1 cellular context compared by ENCODE assay signal in the genomic region with DNA sequence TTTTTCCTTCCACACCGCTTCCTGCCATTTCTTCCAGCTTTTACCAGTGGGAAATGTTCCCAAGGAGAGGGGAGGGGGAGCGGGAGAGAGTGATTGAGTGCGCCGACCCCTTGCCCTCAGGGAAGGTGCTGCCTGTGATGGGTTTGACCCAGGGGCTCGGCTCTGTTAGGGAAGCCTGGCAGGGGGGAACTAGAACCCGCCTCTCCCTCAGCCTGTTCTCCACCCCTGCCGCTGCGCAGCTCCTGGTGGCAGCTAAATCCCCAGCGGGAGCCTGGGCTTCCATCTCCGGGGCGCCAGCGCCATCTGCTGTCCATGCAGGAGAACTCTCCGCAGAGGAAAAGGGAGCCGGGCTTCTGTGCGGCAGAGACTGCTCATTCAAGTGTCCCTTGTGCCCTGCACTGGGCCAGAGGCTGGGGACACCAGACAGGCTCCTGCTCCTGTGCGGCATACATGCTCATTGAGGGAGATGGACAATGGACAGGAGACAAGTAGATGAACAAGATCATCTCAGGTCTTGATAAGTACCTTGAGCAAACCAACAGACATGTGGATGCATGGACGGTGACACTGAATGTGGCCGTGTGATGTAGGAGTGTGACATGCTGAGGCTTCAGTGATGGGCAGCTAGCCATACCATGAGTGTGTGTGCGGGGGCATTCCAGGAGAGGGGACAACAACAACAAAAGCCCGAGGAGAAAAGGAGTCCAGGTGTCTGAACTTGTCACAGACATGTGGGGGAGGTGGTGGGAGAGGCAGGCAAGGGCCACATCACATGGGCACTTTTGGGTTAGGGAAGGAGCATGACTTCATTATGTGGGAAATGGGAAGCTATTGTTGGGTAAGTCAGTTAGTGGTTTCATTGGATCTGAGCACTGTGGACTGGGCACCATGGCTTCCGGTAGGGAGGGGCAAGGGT.
TF ChIP-seq lines count a peak whose summit lies in the region.

No MANE protein-coding gene starts in this region.

TF ChIP-seq in HepG2, 621 proteins besides CTCF, POLR2A, EP300 and RAD21 (continued from another document and continues in another):
- TF ChIP-seq, protein P1, sequence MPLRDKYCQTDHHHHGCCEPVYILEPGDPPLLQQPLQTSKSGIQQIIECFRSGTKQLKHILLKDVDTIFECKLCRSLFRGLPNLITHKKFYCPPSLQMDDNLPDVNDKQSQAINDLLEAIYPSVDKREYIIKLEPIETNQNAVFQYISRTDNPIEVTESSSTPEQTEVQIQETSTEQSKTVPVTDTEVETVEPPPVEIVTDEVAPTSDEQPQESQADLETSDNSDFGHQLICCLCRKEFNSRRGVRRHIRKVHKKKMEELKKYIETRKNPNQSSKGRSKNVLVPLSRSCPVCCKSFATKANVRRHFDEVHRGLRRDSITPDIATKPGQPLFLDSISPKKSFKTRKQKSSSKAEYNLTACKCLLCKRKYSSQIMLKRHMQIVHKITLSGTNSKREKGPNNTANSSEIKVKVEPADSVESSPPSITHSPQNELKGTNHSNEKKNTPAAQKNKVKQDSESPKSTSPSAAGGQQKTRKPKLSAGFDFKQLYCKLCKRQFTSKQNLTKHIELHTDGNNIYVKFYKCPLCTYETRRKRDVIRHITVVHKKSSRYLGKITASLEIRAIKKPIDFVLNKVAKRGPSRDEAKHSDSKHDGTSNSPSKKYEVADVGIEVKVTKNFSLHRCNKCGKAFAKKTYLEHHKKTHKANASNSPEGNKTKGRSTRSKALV (CRISPR knock-in tag; IDR thresholded peaks at IDR 0.05) = no peak
- TF ChIP-seq HDAC1 (CRISPR knock-in tag; IDR thresholded peaks at IDR 0.05) = no peak
- peak; percentile 62; the same call in 1 of the 2 replicates for TF ChIP-seq ZNF614 (CRISPR knock-in tag; IDR thresholded peaks at IDR 0.05; ENCODE audit: borderline replicate concordance)
- no peak for TF ChIP-seq ZFP36L1 (CRISPR knock-in tag; IDR thresholded peaks at IDR 0.05)
- TF ChIP-seq ZBTB3 (CRISPR knock-in tag; IDR thresholded peaks at IDR 0.05; ENCODE audit: borderline replicate concordance, low read depth) = no peak
- no peak for TF ChIP-seq JUN (CRISPR knock-in tag; IDR thresholded peaks at IDR 0.05)
- peak; percentile 46; the same call in 1 of the 2 replicates for TF ChIP-seq RNF2 (conservative IDR thresholded peaks at IDR 0.05; ENCODE audit: low read depth)
- TF ChIP-seq ZIK1 (CRISPR knock-in tag; IDR thresholded peaks at IDR 0.05; ENCODE audit: borderline replicate concordance, low read depth) = no peak
- TF ChIP-seq CHD2 (IDR thresholded peaks at IDR 0.05; ENCODE audit: low read depth, low read length) = no peak
- TF ChIP-seq TBL1XR1 (IDR thresholded peaks at IDR 0.05; ENCODE audit: borderline replicate concordance, low read length, partially characterized antibody) = no peak
- no peak for TF ChIP-seq ZNF547 (CRISPR knock-in tag; IDR thresholded peaks at IDR 0.05)
- TF ChIP-seq KDM5A (IDR thresholded peaks at IDR 0.05; ENCODE audit: borderline replicate concordance, low read length) = no peak
- TF ChIP-seq, protein P2, sequence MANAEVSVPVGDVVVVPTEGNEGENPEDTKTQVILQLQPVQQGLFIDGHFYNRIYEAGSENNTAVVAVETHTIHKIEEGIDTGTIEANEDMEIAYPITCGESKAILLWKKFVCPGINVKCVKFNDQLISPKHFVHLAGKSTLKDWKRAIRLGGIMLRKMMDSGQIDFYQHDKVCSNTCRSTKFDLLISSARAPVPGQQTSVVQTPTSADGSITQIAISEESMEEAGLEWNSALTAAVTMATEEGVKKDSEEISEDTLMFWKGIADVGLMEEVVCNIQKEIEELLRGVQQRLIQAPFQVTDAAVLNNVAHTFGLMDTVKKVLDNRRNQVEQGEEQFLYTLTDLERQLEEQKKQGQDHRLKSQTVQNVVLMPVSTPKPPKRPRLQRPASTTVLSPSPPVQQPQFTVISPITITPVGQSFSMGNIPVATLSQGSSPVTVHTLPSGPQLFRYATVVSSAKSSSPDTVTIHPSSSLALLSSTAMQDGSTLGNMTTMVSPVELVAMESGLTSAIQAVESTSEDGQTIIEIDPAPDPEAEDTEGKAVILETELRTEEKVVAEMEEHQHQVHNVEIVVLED (CRISPR knock-in tag; IDR thresholded peaks at IDR 0.05; ENCODE audit: borderline replicate concordance) = no peak
- no peak for TF ChIP-seq ZNF430 (CRISPR knock-in tag; IDR thresholded peaks at IDR 0.05)
- no peak for TF ChIP-seq GATA4 (IDR thresholded peaks at IDR 0.05; ENCODE audit: borderline replicate concordance, low read depth)
- TF ChIP-seq BHLHE40 (IDR thresholded peaks at IDR 0.05; ENCODE audit: low read length) = peak; percentile 24; the same call in 1 of the 2 replicates
- no peak for TF ChIP-seq SMARCE1 (IDR thresholded peaks at IDR 0.05; ENCODE audit: borderline replicate concordance)
- no peak for TF ChIP-seq PAWR (CRISPR knock-in tag; IDR thresholded peaks at IDR 0.05; ENCODE audit: borderline replicate concordance)
- TF ChIP-seq STAG1 (CRISPR knock-in tag; IDR thresholded peaks at IDR 0.05) = peak; percentile 99
- TF ChIP-seq, protein P3, sequence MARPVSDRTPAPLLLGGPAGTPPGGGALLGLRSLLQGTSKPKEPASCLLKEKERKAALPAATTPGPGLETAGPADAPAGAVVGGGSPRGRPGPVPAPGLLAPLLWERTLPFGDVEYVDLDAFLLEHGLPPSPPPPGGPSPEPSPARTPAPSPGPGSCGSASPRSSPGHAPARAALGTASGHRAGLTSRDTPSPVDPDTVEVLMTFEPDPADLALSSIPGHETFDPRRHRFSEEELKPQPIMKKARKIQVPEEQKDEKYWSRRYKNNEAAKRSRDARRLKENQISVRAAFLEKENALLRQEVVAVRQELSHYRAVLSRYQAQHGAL (CRISPR knock-in tag; IDR thresholded peaks at IDR 0.05; ENCODE audit: not compliant biosample characterization) = no peak
- TF ChIP-seq MTA3 (CRISPR knock-in tag; IDR thresholded peaks at IDR 0.05) = no peak
- TF ChIP-seq, protein P4, sequence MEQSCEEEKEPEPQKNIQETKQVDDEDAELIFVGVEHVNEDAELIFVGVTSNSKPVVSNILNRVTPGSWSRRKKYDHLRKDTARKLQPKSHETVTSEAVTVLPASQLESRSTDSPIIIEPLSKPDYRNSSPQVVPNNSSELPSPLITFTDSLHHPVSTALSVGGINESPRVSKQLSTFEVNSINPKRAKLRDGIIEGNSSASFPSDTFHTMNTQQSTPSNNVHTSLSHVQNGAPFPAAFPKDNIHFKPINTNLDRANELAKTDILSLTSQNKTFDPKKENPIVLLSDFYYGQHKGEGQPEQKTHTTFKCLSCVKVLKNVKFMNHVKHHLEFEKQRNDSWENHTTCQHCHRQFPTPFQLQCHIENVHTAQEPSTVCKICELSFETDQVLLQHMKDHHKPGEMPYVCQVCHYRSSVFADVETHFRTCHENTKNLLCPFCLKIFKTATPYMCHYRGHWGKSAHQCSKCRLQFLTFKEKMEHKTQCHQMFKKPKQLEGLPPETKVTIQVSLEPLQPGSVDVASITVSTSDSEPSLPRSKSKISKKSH (CRISPR knock-in tag; IDR thresholded peaks at IDR 0.05; ENCODE audit: borderline replicate concordance) = peak; percentile 44; the same call in 1 of the 2 replicates
- no peak for TF ChIP-seq NKX3-1 (CRISPR knock-in tag; IDR thresholded peaks at IDR 0.05)
- TF ChIP-seq, protein P5, sequence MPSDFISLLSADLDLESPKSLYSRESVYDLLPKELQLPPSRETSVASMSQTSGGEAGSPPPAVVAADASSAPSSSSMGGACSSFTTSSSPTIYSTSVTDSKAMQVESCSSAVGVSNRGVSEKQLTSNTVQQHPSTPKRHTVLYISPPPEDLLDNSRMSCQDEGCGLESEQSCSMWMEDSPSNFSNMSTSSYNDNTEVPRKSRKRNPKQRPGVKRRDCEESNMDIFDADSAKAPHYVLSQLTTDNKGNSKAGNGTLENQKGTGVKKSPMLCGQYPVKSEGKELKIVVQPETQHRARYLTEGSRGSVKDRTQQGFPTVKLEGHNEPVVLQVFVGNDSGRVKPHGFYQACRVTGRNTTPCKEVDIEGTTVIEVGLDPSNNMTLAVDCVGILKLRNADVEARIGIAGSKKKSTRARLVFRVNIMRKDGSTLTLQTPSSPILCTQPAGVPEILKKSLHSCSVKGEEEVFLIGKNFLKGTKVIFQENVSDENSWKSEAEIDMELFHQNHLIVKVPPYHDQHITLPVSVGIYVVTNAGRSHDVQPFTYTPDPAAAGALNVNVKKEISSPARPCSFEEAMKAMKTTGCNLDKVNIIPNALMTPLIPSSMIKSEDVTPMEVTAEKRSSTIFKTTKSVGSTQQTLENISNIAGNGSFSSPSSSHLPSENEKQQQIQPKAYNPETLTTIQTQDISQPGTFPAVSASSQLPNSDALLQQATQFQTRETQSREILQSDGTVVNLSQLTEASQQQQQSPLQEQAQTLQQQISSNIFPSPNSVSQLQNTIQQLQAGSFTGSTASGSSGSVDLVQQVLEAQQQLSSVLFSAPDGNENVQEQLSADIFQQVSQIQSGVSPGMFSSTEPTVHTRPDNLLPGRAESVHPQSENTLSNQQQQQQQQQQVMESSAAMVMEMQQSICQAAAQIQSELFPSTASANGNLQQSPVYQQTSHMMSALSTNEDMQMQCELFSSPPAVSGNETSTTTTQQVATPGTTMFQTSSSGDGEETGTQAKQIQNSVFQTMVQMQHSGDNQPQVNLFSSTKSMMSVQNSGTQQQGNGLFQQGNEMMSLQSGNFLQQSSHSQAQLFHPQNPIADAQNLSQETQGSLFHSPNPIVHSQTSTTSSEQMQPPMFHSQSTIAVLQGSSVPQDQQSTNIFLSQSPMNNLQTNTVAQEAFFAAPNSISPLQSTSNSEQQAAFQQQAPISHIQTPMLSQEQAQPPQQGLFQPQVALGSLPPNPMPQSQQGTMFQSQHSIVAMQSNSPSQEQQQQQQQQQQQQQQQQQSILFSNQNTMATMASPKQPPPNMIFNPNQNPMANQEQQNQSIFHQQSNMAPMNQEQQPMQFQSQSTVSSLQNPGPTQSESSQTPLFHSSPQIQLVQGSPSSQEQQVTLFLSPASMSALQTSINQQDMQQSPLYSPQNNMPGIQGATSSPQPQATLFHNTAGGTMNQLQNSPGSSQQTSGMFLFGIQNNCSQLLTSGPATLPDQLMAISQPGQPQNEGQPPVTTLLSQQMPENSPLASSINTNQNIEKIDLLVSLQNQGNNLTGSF (CRISPR knock-in tag; IDR thresholded peaks at IDR 0.05) = no peak
- no peak for TF ChIP-seq DNMT3B (CRISPR knock-in tag; conservative IDR thresholded peaks at IDR 0.05)
- no peak for TF ChIP-seq ZMYM3 (CRISPR knock-in tag; IDR thresholded peaks at IDR 0.05)
- no peak for TF ChIP-seq ZNF644 (CRISPR knock-in tag; IDR thresholded peaks at IDR 0.05; ENCODE audit: low read depth)
- peak; percentile 77 for TF ChIP-seq ZNF772 (CRISPR knock-in tag; IDR thresholded peaks at IDR 0.05)
- TF ChIP-seq, protein P6, sequence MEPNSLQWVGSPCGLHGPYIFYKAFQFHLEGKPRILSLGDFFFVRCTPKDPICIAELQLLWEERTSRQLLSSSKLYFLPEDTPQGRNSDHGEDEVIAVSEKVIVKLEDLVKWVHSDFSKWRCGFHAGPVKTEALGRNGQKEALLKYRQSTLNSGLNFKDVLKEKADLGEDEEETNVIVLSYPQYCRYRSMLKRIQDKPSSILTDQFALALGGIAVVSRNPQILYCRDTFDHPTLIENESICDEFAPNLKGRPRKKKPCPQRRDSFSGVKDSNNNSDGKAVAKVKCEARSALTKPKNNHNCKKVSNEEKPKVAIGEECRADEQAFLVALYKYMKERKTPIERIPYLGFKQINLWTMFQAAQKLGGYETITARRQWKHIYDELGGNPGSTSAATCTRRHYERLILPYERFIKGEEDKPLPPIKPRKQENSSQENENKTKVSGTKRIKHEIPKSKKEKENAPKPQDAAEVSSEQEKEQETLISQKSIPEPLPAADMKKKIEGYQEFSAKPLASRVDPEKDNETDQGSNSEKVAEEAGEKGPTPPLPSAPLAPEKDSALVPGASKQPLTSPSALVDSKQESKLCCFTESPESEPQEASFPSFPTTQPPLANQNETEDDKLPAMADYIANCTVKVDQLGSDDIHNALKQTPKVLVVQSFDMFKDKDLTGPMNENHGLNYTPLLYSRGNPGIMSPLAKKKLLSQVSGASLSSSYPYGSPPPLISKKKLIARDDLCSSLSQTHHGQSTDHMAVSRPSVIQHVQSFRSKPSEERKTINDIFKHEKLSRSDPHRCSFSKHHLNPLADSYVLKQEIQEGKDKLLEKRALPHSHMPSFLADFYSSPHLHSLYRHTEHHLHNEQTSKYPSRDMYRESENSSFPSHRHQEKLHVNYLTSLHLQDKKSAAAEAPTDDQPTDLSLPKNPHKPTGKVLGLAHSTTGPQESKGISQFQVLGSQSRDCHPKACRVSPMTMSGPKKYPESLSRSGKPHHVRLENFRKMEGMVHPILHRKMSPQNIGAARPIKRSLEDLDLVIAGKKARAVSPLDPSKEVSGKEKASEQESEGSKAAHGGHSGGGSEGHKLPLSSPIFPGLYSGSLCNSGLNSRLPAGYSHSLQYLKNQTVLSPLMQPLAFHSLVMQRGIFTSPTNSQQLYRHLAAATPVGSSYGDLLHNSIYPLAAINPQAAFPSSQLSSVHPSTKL (CRISPR knock-in tag; IDR thresholded peaks at IDR 0.05) = no peak
- no peak for TF ChIP-seq LCORL (IDR thresholded peaks at IDR 0.05)
- peak; percentile 75 for TF ChIP-seq LCORL (CRISPR knock-in tag; IDR thresholded peaks at IDR 0.05)
- no peak for TF ChIP-seq ZNF672 (CRISPR knock-in tag; IDR thresholded peaks at IDR 0.05)
- no peak for TF ChIP-seq KLF6 (CRISPR knock-in tag; IDR thresholded peaks at IDR 0.05)
- TF ChIP-seq ZNF713 (CRISPR knock-in tag; IDR thresholded peaks at IDR 0.05) = no peak
- TF ChIP-seq NRL (CRISPR knock-in tag; IDR thresholded peaks at IDR 0.05; ENCODE audit: borderline replicate concordance) = peak; percentile 15; the same call in 1 of the 2 replicates
- TF ChIP-seq, protein P7, sequence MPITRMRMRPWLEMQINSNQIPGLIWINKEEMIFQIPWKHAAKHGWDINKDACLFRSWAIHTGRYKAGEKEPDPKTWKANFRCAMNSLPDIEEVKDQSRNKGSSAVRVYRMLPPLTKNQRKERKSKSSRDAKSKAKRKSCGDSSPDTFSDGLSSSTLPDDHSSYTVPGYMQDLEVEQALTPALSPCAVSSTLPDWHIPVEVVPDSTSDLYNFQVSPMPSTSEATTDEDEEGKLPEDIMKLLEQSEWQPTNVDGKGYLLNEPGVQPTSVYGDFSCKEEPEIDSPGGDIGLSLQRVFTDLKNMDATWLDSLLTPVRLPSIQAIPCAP (CRISPR knock-in tag; IDR thresholded peaks at IDR 0.05; ENCODE audit: low read depth) = no peak
- TF ChIP-seq, protein P8, sequence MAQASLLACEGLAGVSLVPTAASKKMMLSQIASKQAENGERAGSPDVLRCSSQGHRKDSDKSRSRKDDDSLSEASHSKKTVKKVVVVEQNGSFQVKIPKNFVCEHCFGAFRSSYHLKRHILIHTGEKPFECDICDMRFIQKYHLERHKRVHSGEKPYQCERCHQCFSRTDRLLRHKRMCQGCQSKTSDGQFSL (CRISPR knock-in tag; IDR thresholded peaks at IDR 0.05) = no peak
- TF ChIP-seq PITX1 (CRISPR knock-in tag; IDR thresholded peaks at IDR 0.05) = peak; percentile 90
- no peak for TF ChIP-seq SOX13 (IDR thresholded peaks at IDR 0.05)
- 0 out of 4 replicates have a peak, but pooled peaks of 1 of the 2 experiments have one; percentile 11 for TF ChIP-seq SOX13 (CRISPR knock-in tag; conservative IDR thresholded peaks at IDR 0.05 in 1 of 2, IDR thresholded peaks at IDR 0.05 in 1 of 2)
- no peak for TF ChIP-seq ZNF563 (CRISPR knock-in tag; IDR thresholded peaks at IDR 0.05)
- TF ChIP-seq, protein P9, sequence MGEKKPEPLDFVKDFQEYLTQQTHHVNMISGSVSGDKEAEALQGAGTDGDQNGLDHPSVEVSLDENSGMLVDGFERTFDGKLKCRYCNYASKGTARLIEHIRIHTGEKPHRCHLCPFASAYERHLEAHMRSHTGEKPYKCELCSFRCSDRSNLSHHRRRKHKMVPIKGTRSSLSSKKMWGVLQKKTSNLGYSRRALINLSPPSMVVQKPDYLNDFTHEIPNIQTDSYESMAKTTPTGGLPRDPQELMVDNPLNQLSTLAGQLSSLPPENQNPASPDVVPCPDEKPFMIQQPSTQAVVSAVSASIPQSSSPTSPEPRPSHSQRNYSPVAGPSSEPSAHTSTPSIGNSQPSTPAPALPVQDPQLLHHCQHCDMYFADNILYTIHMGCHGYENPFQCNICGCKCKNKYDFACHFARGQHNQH (CRISPR knock-in tag; IDR thresholded peaks at IDR 0.05) = peak; percentile 57; the same call in 1 of the 2 replicates
